Comparison of ENCODE assay signal across 8 cellular contexts in genomic region chr4:15002659-15003440, GRCh38. TPM values are rescaled to one million over a fixed set of nuclear protein-coding genes. Genes with fewer than 3 reads are reported as not detected.
DNase-seq lines count a peak whose midpoint lies in the region; ATAC-seq and TF ChIP-seq lines count a peak whose summit lies in the region.

No MANE protein-coding gene starts in this region.

- H3K4me3 Mint-ChIP-seq in activated naive CD8-positive, alpha-beta T cell treated with anti-CD3 and anti-CD28 coated beads, Interleukin-2, amount 50 U/mL, for 24 hours: peak overlapping the region; percentile 85
- H3K4me3 Mint-ChIP-seq in type B pancreatic cell: peak overlapping the region; percentile 91

- H3K9ac ChIP-seq in GM23248: peak overlapping the region; percentile 99
- H3K9ac ChIP-seq in Karpas-422 (ENCODE audit: low read length): peak overlapping the region; percentile 95

- DNase-seq in ELF-1 (ENCODE audit: low read depth, low spot score): peak; percentile 85
- peak; percentile 87 for DNase-seq in GM23248
- DNase-seq in Karpas-422: peak; percentile 90
- DNase-seq in SW 1271 (lab: John Stamatoyannopoulos, UW): peak; percentile 29 to 72
- peak; percentile 74 for DNase-seq in activated naive CD8-positive, alpha-beta T cell treated with anti-CD3 and anti-CD28 coated beads, Interleukin-2, amount 50 U/mL, for 24 hours
- DNase-seq in cardiac septum (ENCODE audit: low spot score): peak; percentile 92
- peak; percentile 79 for DNase-seq in pons (ENCODE audit: low spot score)
- DNase-seq in type B pancreatic cell (ENCODE audit: extremely low spot score, unreplicated experiment): peak; percentile 76

- H3K4me2 ChIP-seq in GM23248 (ENCODE audit: unreplicated experiment) (peak overlapping the region; percentile 81), Karpas-422 (ENCODE audit: low read depth, low read length, poor library complexity, severe bottlenecking) (peak overlapping the region; percentile 99)

- H4K20me1 ChIP-seq in GM23248 (ENCODE audit: insufficient read depth) (no peaks in the 10 kb centered on the region), Karpas-422 (ENCODE audit: insufficient read depth, low read depth, low read length) (0 out of 2 replicates have a peak, but pooled peaks cover 4% of the 10 kb centered on the region)

- no peaks in the 10 kb centered on the region for H3K36me3 Mint-ChIP-seq in activated naive CD8-positive, alpha-beta T cell treated with anti-CD3 and anti-CD28 coated beads, Interleukin-2, amount 50 U/mL, for 24 hours (ENCODE audit: low read depth)
- peaks cover 9% of the 10 kb centered on the region for H3K36me3 Mint-ChIP-seq in type B pancreatic cell

- H3K79me2 ChIP-seq in GM23248 (ENCODE audit: insufficient read depth): peaks cover 40% of the 10 kb centered on the region
- H3K79me2 ChIP-seq in Karpas-422 (ENCODE audit: low read length): peaks cover 38% of the 10 kb centered on the region

- peaks cover 8% of the 10 kb centered on the region; the same call in 1 of the 2 replicates for H3K36me3 ChIP-seq in GM23248 (ENCODE audit: low read depth)
- H3K36me3 ChIP-seq in Karpas-422 (ENCODE audit: insufficient read depth, low read length): peaks cover 6% of the 10 kb centered on the region; the same call in 1 of the 2 replicates

- peaks cover 27% of the 10 kb centered on the region; the same call in 1 of the 2 replicates for H3K4me1 ChIP-seq in GM23248 (ENCODE audit: insufficient read depth)
- peaks cover 35% of the 10 kb centered on the region for H3K4me1 ChIP-seq in Karpas-422 (ENCODE audit: low read length)

- no peaks in the 10 kb centered on the region for H3K9me2 ChIP-seq in GM23248 (ENCODE audit: insufficient read depth)
- no peaks in the 10 kb centered on the region for H3K9me2 ChIP-seq in Karpas-422 (replicated peaks; ENCODE audit: insufficient read depth, low read length)

- peak overlapping the region; percentile 85 for H3K4me3 ChIP-seq in GM23248
- peak overlapping the region; percentile 92 for H3K4me3 ChIP-seq in Karpas-422 (ENCODE audit: low read length)

- peak overlapping the region; percentile 78 for H3K27ac Mint-ChIP-seq in activated naive CD8-positive, alpha-beta T cell treated with anti-CD3 and anti-CD28 coated beads, Interleukin-2, amount 50 U/mL, for 24 hours
- H3K27ac Mint-ChIP-seq in type B pancreatic cell: peak overlapping the region; percentile 83

- ATAC-seq in activated naive CD8-positive, alpha-beta T cell treated with anti-CD3 and anti-CD28 coated beads, Interleukin-2, amount 50 U/mL, for 24 hours: peak; percentile 27

- peaks cover 19% of the 10 kb centered on the region; the same call in 1 of the 2 replicates for H3F3A ChIP-seq in GM23248 (ENCODE audit: insufficient read depth)

- intact Hi-C loops in cardiac septum (cut with DNase I): loop anchor here (5.0 to 10.0 kb wide), 5 partner anchors 141 to 1518 kb away; partner anchors contain the start of genes FBXL5 and RAB28

- no peaks in the 10 kb centered on the region for H3K27me3 Mint-ChIP-seq in activated naive CD8-positive, alpha-beta T cell treated with anti-CD3 and anti-CD28 coated beads, Interleukin-2, amount 50 U/mL, for 24 hours
- H3K27me3 Mint-ChIP-seq in type B pancreatic cell: peaks cover 29% of the 10 kb centered on the region

- no peak for TF ChIP-seq CTCF in type B pancreatic cell (conservative IDR thresholded peaks at IDR 0.05)

- H3K9me3 Mint-ChIP-seq in activated naive CD8-positive, alpha-beta T cell treated with anti-CD3 and anti-CD28 coated beads, Interleukin-2, amount 50 U/mL, for 24 hours: no peaks in the 10 kb centered on the region
- no peaks in the 10 kb centered on the region for H3K9me3 Mint-ChIP-seq in type B pancreatic cell

- peaks cover 26% of the 10 kb centered on the region for H3K4me1 Mint-ChIP-seq in activated naive CD8-positive, alpha-beta T cell treated with anti-CD3 and anti-CD28 coated beads, Interleukin-2, amount 50 U/mL, for 24 hours
- H3K4me1 Mint-ChIP-seq in type B pancreatic cell (ENCODE audit: unreplicated experiment): peaks cover 4% of the 10 kb centered on the region

- 0 to 2% methylated on average over 48 to 61 of the region's 81 CpGs for WGBS in GM23248 (ENCODE audit: low coverage in 1 of 2, low lambda C conversion rate in 2 of 2, missing lambda C conversion rate in 2 of 2), 2 experiments

- no peaks in the 10 kb centered on the region for H3K27me3 ChIP-seq in GM23248 (replicated peaks; ENCODE audit: insufficient read depth)
- H3K27me3 ChIP-seq in Karpas-422 (ENCODE audit: low read length): no peaks in the 10 kb centered on the region

- in situ Hi-C loops in GM23248 (cut with MboI): loop anchor here (25.0 kb wide), 2 partner anchors 1116 to 1366 kb away; partner anchors contain the start of gene BOD1L1

- H2AFZ ChIP-seq in GM23248 (peak overlapping the region; percentile 84), Karpas-422 (ENCODE audit: low read length) (peak overlapping the region; percentile 69; the same call in 1 of the 2 replicates)

- H3K9me3 ChIP-seq in GM23248 (ENCODE audit: low read depth) (no peaks in the 10 kb centered on the region), Karpas-422 (ENCODE audit: low read length) (no peaks in the 10 kb centered on the region)

- H3K27ac ChIP-seq in GM23248: peak overlapping the region; percentile 99
- H3K27ac ChIP-seq in Karpas-422 (ENCODE audit: low read length): peak overlapping the region; percentile 90

RNA-seq across cellular contexts. Expression of gene CPEB2, which starts 0.6 kb away (rescaled TPM):
- 6.6 and 8.1 TPM in 2 replicates for total RNA-seq in GM23248 (2014; rRNA removed; shearing (Covaris generic))
- polyA plus RNA-seq in GM23248 (2016; fragmentation: Nextera tagmentation; extraction: Ambion mirVana): 2.7 and 3.5 TPM in 2 replicates
- 5.0 and 7.3 TPM in 2 replicates for total RNA-seq in Karpas-422 (2014; rRNA removed; shearing (Covaris generic); ENCODE audit: low replicate concordance)
- total RNA-seq in cardiac septum (17.7 TPM), type B pancreatic cell (ENCODE audit: low replicate concordance) (12.5 and 32.0 TPM in 2 replicates)

Comparison
In these comparisons a context has a peak if more than half of its experiments do, and no peak if none do; other contexts are left out.
1. Peak in every context shown above with its lines: DNase-seq, ATAC-seq, H3K4me3 ChIP-seq and H3K27ac ChIP-seq.